ENCODE assay signal across 25 cellular contexts in genomic region chr4:27764526-27764837, GRCh38.
DNase-seq lines count a peak whose midpoint lies in the region; ATAC-seq, FAIRE-seq and TF ChIP-seq lines count a peak whose summit lies in the region.
"Had no signal": no experiment of that assay in that cellular context is flagged by ENCODE, and none has a peak within 500 bp of the region (broad histone marks: within the 10 kb centered on the region; RNA-seq: fewer than 3 reads in every experiment).

No MANE protein-coding gene starts in this region.

- CTCF ChIA-PET in GM12878 (lab: Yijun Ruan, JAX), result interaction anchor here (0.8 to 4.5 kb wide), 6 partner anchors 9 to 72 kb away, joined by 3 to 16 read pairs (median 6); no protein-coding TSS in a partner anchor

- no peak overlapping the region for H3K27ac ChIP-seq in GM12878 (ENCODE audit: control insufficient read depth, insufficient read depth)
- H3K27ac ChIP-seq: breast epithelium had no signal

- intact Hi-C loops in GM12878 (cut with micrococcal nuclease; ENCODE audit: unreplicated experiment), result loop anchor here (2.0 kb wide), 1 partner anchor 42 kb away; no protein-coding TSS in a partner anchor

- H3K9me3 ChIP-seq in GM12878 (replicated peaks; ENCODE audit: control insufficient read depth, insufficient read depth, low read length), result no peaks in the 10 kb centered on the region
- H3K9me3 ChIP-seq: breast epithelium had no signal

- H3K4me3 ChIP-seq in GM12878, result no peak overlapping the region
- H3K4me3 ChIP-seq: breast epithelium, K562 had no signal

- TF ChIP-seq EP300 in GM12878 (IDR thresholded peaks at IDR 0.05; ENCODE audit: borderline replicate concordance in 1 of 2, control insufficient read depth in 1 of 2, low read depth in 2 of 2, low read length in 2 of 2), result no peak

- POLR2A ChIA-PET in GM12878 (lab: Charles Lee), result interaction anchor here (1.4 to 1.9 kb wide), 2 partner anchors 37 to 46 kb away, joined by 3 to 5 read pairs; no protein-coding TSS in a partner anchor

- TF ChIP-seq RAD21 in GM12878 (IDR thresholded peaks at IDR 0.05; ENCODE audit: insufficient read depth, low read depth, low read length), result no peak

- no peak overlapping the region for H2AFZ ChIP-seq in GM12878 (ENCODE audit: control insufficient read depth, low read depth, low read length)

- FAIRE-seq in GM18507 (lab: Jason Lieb, UNC) (peak; percentile 44), GM12878 (lab: Jason Lieb, UNC) (no peak)
- FAIRE-seq: endothelial cell of umbilical vein, K562 had no signal

- no peak overlapping the region for H3K27ac Mint-ChIP-seq in immature natural killer cell
- H3K27ac Mint-ChIP-seq: activated CD4-positive, alpha-beta T cell treated with anti-CD3 and anti-CD28 coated beads, Interleukin-2, amount 10 ng/mL, durations not matched to agents 7 days and 5 days; activated naive CD8-positive, alpha-beta T cell treated with anti-CD3 and anti-CD28 coated beads, Interleukin-2, amount 50 U/mL, for 24 hours; dendritic cell treated with granulocyte-macrophage colony-stimulating factor and Interleukin-4, amounts not matched to agents 40 ng/mL and 50 ng/mL, for 4 days; mesothelial cell of epicardium; nephron; type B pancreatic cell had no signal

- no peaks in the 10 kb centered on the region for H3K36me3 Mint-ChIP-seq in immature natural killer cell
- H3K36me3 Mint-ChIP-seq: mesothelial cell of epicardium, type B pancreatic cell had no signal

- H3K4me3 Mint-ChIP-seq in immature natural killer cell, result no peak overlapping the region
- H3K4me3 Mint-ChIP-seq: activated CD4-positive, alpha-beta T cell treated with anti-CD3 and anti-CD28 coated beads, Interleukin-2, amount 10 ng/mL, durations not matched to agents 7 days and 5 days; activated naive CD8-positive, alpha-beta T cell treated with anti-CD3 and anti-CD28 coated beads, Interleukin-2, amount 50 U/mL, for 24 hours; dendritic cell treated with granulocyte-macrophage colony-stimulating factor and Interleukin-4, amounts not matched to agents 40 ng/mL and 50 ng/mL, for 4 days; mesothelial cell of epicardium; nephron; type B pancreatic cell had no signal

- no peak overlapping the region for H3K4me2 ChIP-seq in GM12878 (ENCODE audit: control insufficient read depth, insufficient read depth)

- no peaks in the 10 kb centered on the region for H3K27me3 Mint-ChIP-seq in immature natural killer cell (ENCODE audit: low read depth in 3 of 3)
- H3K27me3 Mint-ChIP-seq: activated CD4-positive, alpha-beta T cell treated with anti-CD3 and anti-CD28 coated beads, Interleukin-2, amount 10 ng/mL, durations not matched to agents 7 days and 5 days; activated naive CD8-positive, alpha-beta T cell treated with anti-CD3 and anti-CD28 coated beads, Interleukin-2, amount 50 U/mL, for 24 hours; dendritic cell treated with granulocyte-macrophage colony-stimulating factor and Interleukin-4, amounts not matched to agents 40 ng/mL and 50 ng/mL, for 4 days; type B pancreatic cell had no signal

- no peaks in the 10 kb centered on the region for H3K27me3 ChIP-seq in GM12878 (replicated peaks in 1 of 2; ENCODE audit: control insufficient read depth in 2 of 2, insufficient read depth in 2 of 2, low read length in 1 of 2)
- H3K27me3 ChIP-seq: breast epithelium had no signal

- H3K4me1 ChIP-seq in GM12878 (ENCODE audit: control insufficient read depth, insufficient read depth, low read length), result no peaks in the 10 kb centered on the region
- H3K4me1 ChIP-seq: breast epithelium had no signal

- RAD21 ChIA-PET in GM12878 (lab: Charles Lee; ENCODE audit: unreplicated experiment), result interaction anchor here (0.8 to 4.0 kb wide), 8 partner anchors 10 to 97 kb away, joined by 3 to 17 read pairs (median 4); no protein-coding TSS in a partner anchor

- no peaks in the 10 kb centered on the region for H3K4me1 Mint-ChIP-seq in immature natural killer cell
- H3K4me1 Mint-ChIP-seq: activated CD4-positive, alpha-beta T cell treated with anti-CD3 and anti-CD28 coated beads, Interleukin-2, amount 10 ng/mL, durations not matched to agents 7 days and 5 days; activated naive CD8-positive, alpha-beta T cell treated with anti-CD3 and anti-CD28 coated beads, Interleukin-2, amount 50 U/mL, for 24 hours had no signal

- SMC1A ChIA-PET in GM12878 (lab: Charles Lee; ENCODE audit: uncharacterized antibody, unreplicated experiment), result interaction anchor here (0.9 to 2.8 kb wide), 16 partner anchors 10 to 236 kb away, joined by 3 to 15 read pairs (median 6); no protein-coding TSS in a partner anchor

- no peak for TF ChIP-seq POLR2A in GM12878 (IDR thresholded peaks at IDR 0.05; ENCODE audit: low read depth, low read length)

- no TSS peak for BruUV-seq in GM12878 (replicated peaks; lab: Mats Ljungman, UMichigan)

- H3K9ac ChIP-seq in GM12878 (ENCODE audit: control insufficient read depth, insufficient read depth, low read length), result no peak overlapping the region

- peaks cover 6 to 37% (median 9%) of the 10 kb centered on the region in 6 donors for H3K9me3 Mint-ChIP-seq in immature natural killer cell
- H3K9me3 Mint-ChIP-seq: activated CD4-positive, alpha-beta T cell treated with anti-CD3 and anti-CD28 coated beads, Interleukin-2, amount 10 ng/mL, durations not matched to agents 7 days and 5 days; mesothelial cell of epicardium; nephron; type B pancreatic cell had no signal

- ATAC-seq in GM19397 (IDR thresholded peaks at IDR 0.05; ENCODE audit: unreplicated experiment) (peak; percentile 68), HG03025 (IDR thresholded peaks at IDR 0.05; ENCODE audit: low FRiP score, unreplicated experiment) (peak; percentile 78), GM12878 (peak; percentile 78)
- ATAC-seq: activated naive CD8-positive, alpha-beta T cell treated with anti-CD3 and anti-CD28 coated beads, Interleukin-2, amount 50 U/mL, for 24 hours; K562 had no signal

- WGBS in GM12878 (ENCODE audit: insufficient coverage, insufficient replicate concordance, low lambda C conversion rate, missing lambda C conversion rate), result 1% methylated on average over 4 of the region's 4 CpGs

- in situ Hi-C loops in GM12878 (cut with MboI), result no loop called here

- DNase-seq in GM18507 (ENCODE audit: extremely low spot score, insufficient read length, low read depth), result no peak
- DNase-seq in GM12878 (ENCODE audit: low read depth, low spot score), result peak; percentile 1
- no peak for DNase-seq in GM19238 (ENCODE audit: insufficient read length, low spot score)
- no peak for DNase-seq in immature natural killer cell
- DNase-seq in NCI-H226, result no peak
- DNase-seq in epidermal melanocyte (ENCODE audit: insufficient read length, low spot score), result no peak
- DNase-seq: activated CD4-positive, alpha-beta T cell treated with anti-CD3 and anti-CD28 coated beads, Interleukin-2, amount 10 ng/mL, durations not matched to agents 7 days and 5 days; activated effector memory CD4-positive, alpha-beta T cell treated with Interleukin-2 at 50 U/mL for 16 hours; activated naive CD8-positive, alpha-beta T cell treated with anti-CD3 and anti-CD28 coated beads, Interleukin-2, amount 50 U/mL, for 24 hours; COR-L47; hippocampal formation; kidney glomerular epithelial cell; NCI-H2029 treated with DMSO at 0.1 percent for 48 hours; posterior cingulate gyrus; Right ventricle myocardium superior; stimulated activated CD4-positive, alpha-beta T cell treated with anti-CD3 and anti-CD28 coated beads, Interleukin-2, amount 100 ng/mL, for 48 hours had no signal

- H4K20me1 ChIP-seq in GM12878 (ENCODE audit: control insufficient read depth, insufficient read depth), result no peaks in the 10 kb centered on the region

- TF ChIP-seq CTCF in GM12878 (IDR thresholded peaks at IDR 0.05 in 2 of 3, conservative IDR thresholded peaks at IDR 0.05 in 1 of 3; ENCODE audit: control insufficient read depth in 2 of 3, extremely low read depth in 1 of 3, insufficient read depth in 1 of 3, low read depth in 3 of 3, low read length in 3 of 3), result no peak

- no peaks in the 10 kb centered on the region for H3K79me2 ChIP-seq in GM12878 (ENCODE audit: control insufficient read depth, insufficient read depth, low read length)

- no peaks in the 10 kb centered on the region for H3K36me3 ChIP-seq in GM12878 (ENCODE audit: control insufficient read depth in 2 of 2, insufficient read depth in 2 of 2, low read length in 1 of 2)
- H3K36me3 ChIP-seq: breast epithelium had no signal

TF ChIP-seq in GM12878, 131 proteins besides CTCF, POLR2A, EP300 and RAD21:
- no peak for TF ChIP-seq MTA2 (IDR thresholded peaks at IDR 0.05; ENCODE audit: low read depth)
- no peak for TF ChIP-seq SPI1 (IDR thresholded peaks at IDR 0.05; ENCODE audit: borderline replicate concordance, insufficient read depth, low read depth, low read length)
- no peak for TF ChIP-seq IRF4 (IDR thresholded peaks at IDR 0.05; ENCODE audit: low read depth, low read length)
- peak; percentile 43 for TF ChIP-seq SMAD1 (IDR thresholded peaks at IDR 0.05; ENCODE audit: low read depth, partially characterized antibody)
- TF ChIP-seq ZNF207 (IDR thresholded peaks at IDR 0.05; ENCODE audit: borderline replicate concordance), result no peak
- no peak for TF ChIP-seq MEF2B (IDR thresholded peaks at IDR 0.05; ENCODE audit: partially characterized antibody, poor library complexity, severe bottlenecking)
- TF ChIP-seq POU2F2 (IDR thresholded peaks at IDR 0.05; ENCODE audit: borderline replicate concordance, low read depth, low read length), result peak; percentile 36; the same call in 1 of the 3 replicates
- peak; percentile 74 for TF ChIP-seq ZNF24 (IDR thresholded peaks at IDR 0.05)
- TF ChIP-seq NKRF (conservative IDR thresholded peaks at IDR 0.05), result no peak
